Comparison of ENCODE assay signal across 8 cellular contexts in the genomic region with DNA sequence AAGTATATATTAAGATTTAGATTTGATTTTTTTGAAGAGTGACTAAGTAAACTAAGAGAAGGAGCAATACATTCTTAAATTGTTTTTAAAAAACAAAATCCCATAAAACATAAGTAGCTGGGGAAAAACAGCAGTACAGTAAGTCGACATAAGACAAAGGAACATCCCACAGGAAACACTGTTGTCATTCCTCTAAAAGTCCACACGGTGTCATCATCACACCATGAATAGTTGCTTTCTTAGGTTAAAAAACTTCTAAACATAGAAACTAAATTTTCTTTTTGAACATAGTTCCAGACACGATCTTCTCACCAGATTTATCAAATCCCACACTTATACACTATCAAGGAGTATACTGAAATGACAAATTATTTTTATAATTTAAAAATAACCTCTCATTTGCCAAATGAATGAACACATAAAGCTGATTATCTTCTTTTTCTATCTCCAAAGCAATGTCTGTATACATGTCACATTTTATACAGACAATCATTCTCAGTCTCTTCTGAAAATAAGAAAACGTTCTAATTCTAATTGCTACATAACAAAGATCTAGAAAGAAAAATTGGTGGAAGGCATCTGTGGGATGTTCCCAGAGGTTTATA. TPM values are rescaled to one million over a fixed set of nuclear protein-coding genes. Genes with fewer than 3 reads are reported as not detected.
A peak's percentile ranks its signal among the peaks of the same experiment; 100 is the strongest.
DNase-seq lines count a peak whose midpoint lies in the region; ATAC-seq lines count a peak whose summit lies in the region.

No MANE protein-coding gene starts in this region.

- peaks cover 8% of the 10 kb centered on the region for H3K4me1 Mint-ChIP-seq in activated naive CD4-positive, alpha-beta T cell treated with anti-CD3 and anti-CD28 coated beads for 36 hours (ENCODE audit: low read depth)

- peaks cover 12% of the 10 kb centered on the region for H3K9me3 Mint-ChIP-seq in activated naive CD4-positive, alpha-beta T cell treated with anti-CD3 and anti-CD28 coated beads for 36 hours

- no peak overlapping the region for H3K27ac Mint-ChIP-seq in activated naive CD4-positive, alpha-beta T cell treated with anti-CD3 and anti-CD28 coated beads for 36 hours

- H3K36me3 Mint-ChIP-seq in activated naive CD4-positive, alpha-beta T cell treated with anti-CD3 and anti-CD28 coated beads for 36 hours (ENCODE audit: low read depth), result peaks cover 18% of the 10 kb centered on the region

- CTCF ChIA-PET in activated naive CD4-positive, alpha-beta T cell treated with anti-CD3 and anti-CD28 coated beads for 36 hours (lab: Charles Lee), result interaction anchor here (0.6 to 2.7 kb wide), 21 partner anchors 10 to 410 kb away, joined by 3 to 44 read pairs (median 4); a partner anchor contains a TSS

- peak; percentile 72 for ATAC-seq in HG02610 (IDR thresholded peaks at IDR 0.05; ENCODE audit: unreplicated experiment)

- H3K4me3 Mint-ChIP-seq in activated naive CD4-positive, alpha-beta T cell treated with anti-CD3 and anti-CD28 coated beads for 36 hours, result no peak overlapping the region

- no peaks in the 10 kb centered on the region for H3K27me3 Mint-ChIP-seq in activated naive CD4-positive, alpha-beta T cell treated with anti-CD3 and anti-CD28 coated beads for 36 hours (ENCODE audit: low read depth)

- intact Hi-C loops in activated naive CD4-positive, alpha-beta T cell treated with anti-CD3 and anti-CD28 coated beads for 36 hours (cut with micrococcal nuclease), result loop anchor here (1.0 to 10.0 kb wide), 6 partner anchors 39 to 676 kb away; a partner anchor contains a TSS

- peak; percentile 18 for DNase-seq in activated naive CD4-positive, alpha-beta T cell treated with anti-CD3 and anti-CD28 coated beads for 36 hours
- no peak for DNase-seq in activated naive CD4-positive, alpha-beta T cell treated with Interleukin-2 at 50 U/mL for 16 hours
- DNase-seq in NCI-H1048 (lab: John Stamatoyannopoulos, UW), result peak; percentile 4
- peak; percentile 5 to 13 for DNase-seq in SHP77 (lab: John Stamatoyannopoulos, UW)
- DNase-seq in epidermal melanocyte (ENCODE audit: insufficient read length, low spot score), result peak; percentile 22
- DNase-seq in myocyte (ENCODE audit: low read depth), result peak; percentile 78
- DNase-seq in effector CD8-positive, alpha-beta T cell (lab: John Stamatoyannopoulos, UW), result no peak

RNA-seq across cellular contexts. Expression of a gene that starts 15.8 kb away (rescaled TPM):
- total RNA-seq in activated naive CD4-positive, alpha-beta T cell treated with anti-CD3 and anti-CD28 coated beads for 36 hours, result 10 to 100 TPM; 17.8 to 18.0 TPM
- total RNA-seq in myocyte, result 14.7 and 18.5 TPM in 2 replicates
- 5.6 TPM for polyA plus RNA-seq in myocyte (2012)

RNA-seq across cellular contexts. Expression of a gene that starts 43.6 kb away (rescaled TPM):
- total RNA-seq in activated naive CD4-positive, alpha-beta T cell treated with anti-CD3 and anti-CD28 coated beads for 36 hours, result not detected
- 0.62 and 0.83 TPM in 2 replicates for total RNA-seq in myocyte
- polyA plus RNA-seq in myocyte (2012), result not detected

Comparison
In these comparisons a context has a peak if more than half of its experiments do, and no peak if none do; other contexts are left out.
1. DNase-seq: peak in activated naive CD4-positive, alpha-beta T cell treated with anti-CD3 and anti-CD28 coated beads for 36 hours (single experiment), NCI-H1048 (single experiment), SHP77 (2 of 2), epidermal melanocyte (single experiment) and myocyte (single experiment); none in activated naive CD4-positive, alpha-beta T cell treated with Interleukin-2 at 50 U/mL for 16 hours (single experiment) and effector CD8-positive, alpha-beta T cell (single experiment).